ENCODE assay signal across 8 cellular contexts in the genomic region with DNA sequence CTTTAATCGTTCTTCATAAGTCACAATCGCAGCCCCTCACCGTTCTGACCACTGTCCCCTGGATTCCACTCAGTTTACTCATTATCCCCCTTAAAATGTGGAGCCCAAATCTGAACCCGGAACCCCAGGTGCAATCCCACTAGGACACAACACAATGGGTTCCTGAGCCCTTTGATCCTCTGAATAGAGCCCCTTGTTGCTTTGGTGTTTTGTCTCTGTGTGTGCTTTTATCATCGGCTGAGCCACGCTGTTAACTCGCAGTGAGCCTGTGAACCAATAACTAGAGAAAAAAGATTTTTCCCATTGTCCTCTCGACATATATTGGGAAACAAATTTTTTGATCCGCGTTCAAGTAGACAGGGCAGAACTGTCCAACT. TPM values are rescaled to one million over a fixed set of nuclear protein-coding genes. Genes with fewer than 3 reads are reported as not detected.
DNase-seq lines count a peak whose midpoint lies in the region; ATAC-seq and TF ChIP-seq lines count a peak whose summit lies in the region.

No MANE protein-coding gene starts in this region.

- TSS peak; percentile 82 for BruUV-seq in PC-3 (replicated peaks; lab: Mats Ljungman, UMichigan)

- intact Hi-C loops in PC-3 (cut with micrococcal nuclease): no loop called here

- peaks cover 6% of the 10 kb centered on the region for H3K79me1 ChIP-seq in trophoblast cell (ENCODE audit: low read length)

- H2BK12ac ChIP-seq in trophoblast cell (ENCODE audit: low read length): no peak overlapping the region

- H2AK5ac ChIP-seq in trophoblast cell (ENCODE audit: low read length): no peak overlapping the region

- H4K8ac ChIP-seq in trophoblast cell (ENCODE audit: low read depth, low read length): peak overlapping the region; percentile 2

- H4K20me1 ChIP-seq in PC-3 (ENCODE audit: low read length): peaks cover 18% of the 10 kb centered on the region; the same call in 1 of the 2 replicates

- no peak overlapping the region for H3K23ac ChIP-seq in trophoblast cell (ENCODE audit: low read length)

- no peaks in the 10 kb centered on the region for H3K9me2 ChIP-seq in PC-3 (replicated peaks; ENCODE audit: low read length)

- peak overlapping the region; percentile 91 for H2AFZ ChIP-seq in PC-3 (ENCODE audit: low read length)
- H2AFZ ChIP-seq in trophoblast cell (ENCODE audit: insufficient read depth, low read length, poor library complexity): no peak overlapping the region

- H3K4ac ChIP-seq in trophoblast cell (ENCODE audit: low read depth, low read length): no peak overlapping the region

- no CpG with 5 or more reads among the region's 10 CpGs for WGBS in trophoblast cell (ENCODE audit: extremely low coverage, insufficient coverage, insufficient read length)

- no peak overlapping the region for H2BK5ac ChIP-seq in trophoblast cell (ENCODE audit: low read depth, low read length, poor library complexity)

- H3K36me3 ChIP-seq in ES-I3 (ENCODE audit: insufficient read depth, low read length): no peaks in the 10 kb centered on the region
- H3K36me3 ChIP-seq in PC-3 (ENCODE audit: low read depth, low read length): peaks cover 3% of the 10 kb centered on the region; the same call in 1 of the 2 replicates
- H3K36me3 ChIP-seq in trophoblast cell (ENCODE audit: control insufficient read depth in 1 of 2, insufficient read depth in 2 of 2, low read length in 2 of 2): no peaks in the 10 kb centered on the region

- H3K4me2 ChIP-seq in PC-3 (ENCODE audit: low read length): peak overlapping the region; percentile 91
- H3K4me2 ChIP-seq in trophoblast cell (ENCODE audit: low read length): peak overlapping the region; percentile 59

- DNase-seq in PC-3: no peak
- no peak for DNase-seq in epithelial cell of esophagus (ENCODE audit: low read depth)
- DNase-seq in trophoblast cell: no peak
- DNase-seq in activated gamma-delta T cell treated with Interleukin-2 at 50 U/mL for 16 hours: no peak
- no peak for DNase-seq in HEK293T (ENCODE audit: extremely low spot score)
- DNase-seq in cortex of kidney (lab: John Stamatoyannopoulos, UW): no peak

- H3K27me3 ChIP-seq in PC-3 (ENCODE audit: low read length) (no peaks in the 10 kb centered on the region), trophoblast cell (ENCODE audit: insufficient read depth, low read length) (no peaks in the 10 kb centered on the region)

- H3K79me2 ChIP-seq in PC-3 (ENCODE audit: low read length) (peaks cover 44% of the 10 kb centered on the region), trophoblast cell (ENCODE audit: control insufficient read depth, insufficient read depth, low read length, poor library complexity) (peaks cover 7% of the 10 kb centered on the region)

- TF ChIP-seq CTCF in PC-3 (conservative IDR thresholded peaks at IDR 0.05; ENCODE audit: low read depth, low read length) (no peak), epithelial cell of esophagus (IDR thresholded peaks at IDR 0.05; ENCODE audit: insufficient read depth, low read depth, low read length, missing control alignments) (no peak)

- H3K27ac ChIP-seq in PC-3 (ENCODE audit: low read length) (no peak overlapping the region), trophoblast cell (ENCODE audit: low read depth, low read length) (no peak overlapping the region)

- no peak overlapping the region for H4K91ac ChIP-seq in trophoblast cell (ENCODE audit: low read depth, low read length)

- H2BK120ac ChIP-seq in trophoblast cell (ENCODE audit: insufficient read depth, low read length, poor library complexity): no peak overlapping the region

- H3K9me3 ChIP-seq in ES-I3 (ENCODE audit: control insufficient read depth, insufficient read depth, low read length) (no peaks in the 10 kb centered on the region), PC-3 (ENCODE audit: low read length) (no peaks in the 10 kb centered on the region), trophoblast cell (ENCODE audit: insufficient read depth, low read depth, low read length) (no peaks in the 10 kb centered on the region)

- no peak overlapping the region for H3K18ac ChIP-seq in trophoblast cell (ENCODE audit: low read length)

- no peak overlapping the region for H3K14ac ChIP-seq in trophoblast cell (ENCODE audit: low read length)

- CTCF ChIA-PET in PC-3 (lab: Charles Lee): no interaction called here
- CTCF ChIA-PET in HEK293T (lab: Yijun Ruan, JAX): interaction anchor here (1.1 kb wide), 2 partner anchors 9 to 326 kb away, joined by 3 to 6 read pairs; no protein-coding TSS in a partner anchor

- H3K4me1 ChIP-seq in ES-I3 (ENCODE audit: insufficient read depth, low read length): peaks cover 3% of the 10 kb centered on the region; the same call in 1 of the 2 replicates
- H3K4me1 ChIP-seq in PC-3 (ENCODE audit: insufficient read depth, low read length): peaks cover 12% of the 10 kb centered on the region; the same call in 1 of the 2 replicates
- H3K4me1 ChIP-seq in trophoblast cell (ENCODE audit: control insufficient read depth in 1 of 2, insufficient read depth in 2 of 2, low read length in 2 of 2): peaks cover 0 to 4% of the 10 kb centered on the region in 2 experiments

- H4K12ac ChIP-seq in trophoblast cell (ENCODE audit: low read depth, low read length): no peak overlapping the region

- H3K9ac ChIP-seq in ES-I3 (ENCODE audit: low read depth, low read length): peak overlapping the region; percentile 49; the same call in 1 of the 2 replicates
- peak overlapping the region; percentile 92 for H3K9ac ChIP-seq in PC-3 (ENCODE audit: low read length)
- H3K9ac ChIP-seq in trophoblast cell (ENCODE audit: low read length): no peak overlapping the region

- H3F3A ChIP-seq in PC-3 (ENCODE audit: low read length, unreplicated experiment): no peaks in the 10 kb centered on the region

- H3K4me3 ChIP-seq in PC-3 (ENCODE audit: low read length) (peak overlapping the region; percentile 80), epithelial cell of esophagus (ENCODE audit: low read length) (peak overlapping the region; percentile 42), trophoblast cell (ENCODE audit: low read depth, low read length) (no peak overlapping the region)

- ATAC-seq in PC-3: no peak
- ATAC-seq in GM21447 (IDR thresholded peaks at IDR 0.05; ENCODE audit: unreplicated experiment): no peak

- POLR2A ChIA-PET in PC-3 (lab: Charles Lee; ENCODE audit: unreplicated experiment) (no interaction called here), HEK293T (lab: Yijun Ruan, JAX) (no interaction called here)

TF ChIP-seq in HEK293T, 16 proteins besides CTCF, POLR2A, EP300 and RAD21:
- no peak for TF ChIP-seq FOXA1 (IDR thresholded peaks at IDR 0.05)
- no peak for TF ChIP-seq ZNF384 (IDR thresholded peaks at IDR 0.05)
TF ChIP-seq in HEK293T: peak in this region for 0.

RNA-seq across cellular contexts. Expression of gene PDHA1, which starts 0.7 kb away (rescaled TPM):
- total RNA-seq in PC-3 (2014; rRNA removed): 408 and 454 TPM in 2 replicates
- 83.7 and 85.5 TPM in 2 replicates for polyA plus RNA-seq in trophoblast cell (2013)
